In genomic region chr1:223038288-223039006, GRCh38 we compare ENCODE assay signal across 21 cellular contexts.
"Had no signal": no experiment of that assay in that cellular context is flagged by ENCODE, and none has a peak within 500 bp of the region (broad histone marks: within the 10 kb centered on the region; RNA-seq: fewer than 3 reads in every experiment).

No MANE protein-coding gene starts in this region.

- DNase-seq: activated CD4-positive, alpha-beta T cell treated with anti-CD3 and anti-CD28 coated beads for 48 hours; activated CD4-positive, alpha-beta T cell treated with anti-CD3 and anti-CD28 coated beads, Interleukin-2, amount 50 U/mL, for 48 hours; activated CD8-positive, alpha-beta memory T cell treated with anti-CD3 and anti-CD28 coated beads for 24 hours; activated gamma-delta T cell; activated naive CD4-positive, alpha-beta T cell treated with anti-CD3 and anti-CD28 coated beads, Interleukin-2, amount 10 ng/mL, durations not matched to agents 7 days and 5 days; activated naive CD8-positive, alpha-beta T cell treated with anti-CD3 and anti-CD28 coated beads, Interleukin-2, amount 10 ng/mL, durations not matched to agents 7 days and 5 days; activated T-cell treated with anti-CD3 and anti-CD28 coated beads, Interleukin-2, amount 50 U/mL, for 24 hours; caudate nucleus; cortex of kidney; foreskin keratinocyte; heart left ventricle; natural killer cell; spleen; T-helper 9 cell; tibial artery had no signal

- H3K4me2 ChIP-seq: neural progenitor cell had no signal

- H3K9me3 ChIP-seq: heart left ventricle, right atrium auricular region, spleen, tibial artery had no signal

- H3K36me3 ChIP-seq: heart left ventricle, neural progenitor cell, right atrium auricular region, spleen, tibial artery had no signal

- H3K4me1 ChIP-seq: foreskin keratinocyte, neural progenitor cell, spleen had no signal

- H3K4me3 ChIP-seq: heart left ventricle, neural progenitor cell, right atrium auricular region, spleen, tibial artery had no signal

- H3K27me3 ChIP-seq: heart left ventricle, neural progenitor cell, right atrium auricular region, spleen, tibial artery had no signal

- FAIRE-seq: TTC549 had no signal

- H2AFZ ChIP-seq: neural progenitor cell had no signal

- H3K9ac ChIP-seq: neural progenitor cell had no signal

- H3K27ac ChIP-seq: foreskin keratinocyte, heart left ventricle, neural progenitor cell, right atrium auricular region, spleen, tibial artery, VCaP had no signal

- ATAC-seq: activated CD4-positive, CD25-positive, alpha-beta regulatory T cell treated with anti-CD3 and anti-CD28 coated beads, Interleukin-2, amount 50 U/mL, for 24 hours; esophagus mucosa; foreskin keratinocyte; heart left ventricle; natural killer cell had no signal
